21 cellular contexts compared by ENCODE assay signal in genomic region chr11:100080401-100080800, GRCh38.
"Had no signal": no experiment of that assay in that cellular context is flagged by ENCODE, and none has a peak within 500 bp of the region (broad histone marks: within the 10 kb centered on the region; RNA-seq: fewer than 3 reads in every experiment).

No MANE protein-coding gene starts in this region.

- H3K27ac ChIP-seq: HL-60 had no signal

- DNase-seq: IMR-90, Karpas-422, KG1, MM.1S, NCI-H1092 treated with DMSO at 0.1 percent for 48 hours, NCI-H1436, NCI-H187, NCI-H2029, NCI-H2081 treated with DMSO at 0.1 percent for 48 hours, NCI-H2171, NCI-H226, NCI-H446, NCI-H510A, NCI-H524 treated with DMSO at 0.1 percent for 48 hours, NCI-H69, NCI-H774, Right ventricle myocardium superior, RPMI8226 had no signal

- ATAC-seq: HepG2, SK-N-SH treated with all-trans-retinoic acid at 6 μM for 48 hours had no signal
